ENCODE assay signal across 9 cellular contexts in the genomic region with DNA sequence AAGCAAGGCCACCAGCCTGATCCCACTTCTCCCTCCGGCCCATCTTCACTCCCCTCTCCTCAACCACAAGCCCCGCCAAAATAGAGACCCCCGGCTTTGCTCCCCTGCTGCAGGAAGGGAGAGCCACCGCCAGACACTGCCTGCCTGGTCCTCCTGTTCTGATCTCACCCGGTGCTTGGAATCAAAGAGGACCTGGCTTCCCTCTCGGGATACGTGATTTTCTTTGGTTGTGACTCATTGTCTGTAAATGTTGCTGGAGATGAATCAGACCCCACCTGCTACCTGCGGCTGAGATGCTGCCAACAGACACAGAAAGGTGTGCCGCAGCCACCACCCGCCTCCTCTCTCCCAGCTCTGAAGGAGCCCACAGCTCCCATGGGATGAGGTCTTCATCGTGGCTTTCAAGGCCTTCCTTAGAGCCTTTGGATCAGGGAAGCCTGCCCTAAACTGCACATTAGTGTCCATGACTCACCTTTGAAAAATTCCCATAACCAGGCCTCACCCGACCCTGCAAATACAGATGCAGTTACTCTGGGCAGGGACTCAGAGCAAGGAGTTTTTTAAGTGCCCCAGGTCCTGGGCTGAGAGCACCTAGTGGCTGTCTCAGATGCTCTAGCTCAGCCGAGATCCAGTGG.
DNase-seq lines count a peak whose midpoint lies in the region; ATAC-seq and TF ChIP-seq lines count a peak whose summit lies in the region.
"Had no signal": no experiment of that assay in that cellular context is flagged by ENCODE, and none has a peak within 500 bp of the region (broad histone marks: within the 10 kb centered on the region; RNA-seq: fewer than 3 reads in every experiment).

No MANE protein-coding gene starts in this region.

- H3K27me3 Mint-ChIP-seq in chondrocyte (ENCODE audit: low read depth) (no peaks in the 10 kb centered on the region), nephron (ENCODE audit: low read depth) (peaks cover 4% of the 10 kb centered on the region)
- H3K27me3 Mint-ChIP-seq in CD4-positive, alpha-beta T cell: peaks cover 37% of the 10 kb centered on the region

- peak overlapping the region; percentile 94 for H3K27ac Mint-ChIP-seq in chondrocyte (ENCODE audit: unreplicated experiment)
- H3K27ac Mint-ChIP-seq in nephron: peak overlapping the region; percentile 32 to 90 (median 57)
- no peak overlapping the region for H3K27ac Mint-ChIP-seq in CD4-positive, alpha-beta T cell

- WGBS in HUES64: 57% methylated on average over 13 of the region's 13 CpGs

- H3K4me3 ChIP-seq in AG10803 (ENCODE audit: low read length): no peak overlapping the region
- no peak overlapping the region for H3K4me3 ChIP-seq in HUES64 (ENCODE audit: low read length)

- no peaks in the 10 kb centered on the region for H3K36me3 ChIP-seq in HUES64 (ENCODE audit: insufficient read depth, low read length)

- no peak for ATAC-seq in CD4-positive, alpha-beta T cell (ENCODE audit: poor library complexity)
- no peak for ATAC-seq in GM18502 (IDR thresholded peaks at IDR 0.05; ENCODE audit: poor library complexity, unreplicated experiment)

- peaks cover 37% of the 10 kb centered on the region for H3K4me1 ChIP-seq in HUES64 (ENCODE audit: insufficient read depth, low read length)

- POLR2A ChIA-PET in CD4-positive, alpha-beta T cell (lab: Charles Lee): no interaction called here

- no peaks in the 10 kb centered on the region for H3K9me3 ChIP-seq in HUES64 (ENCODE audit: insufficient read depth, low read depth, low read length)
- H3K9me3 ChIP-seq in CD4-positive, alpha-beta T cell (ENCODE audit: control insufficient read depth, low read length): no peaks in the 10 kb centered on the region

- H3K27ac ChIP-seq in HUES64 (ENCODE audit: low read depth, low read length): peak overlapping the region; percentile 21; the same call in 1 of the 2 replicates
- no peak overlapping the region for H3K27ac ChIP-seq in CD4-positive, alpha-beta T cell (ENCODE audit: low read depth, low read length)

- H3K4me3 Mint-ChIP-seq in chondrocyte (ENCODE audit: unreplicated experiment) (peak overlapping the region; percentile 2), nephron (no peak overlapping the region)
- no peak overlapping the region for H3K4me3 Mint-ChIP-seq in CD4-positive, alpha-beta T cell

- H3K27me3 ChIP-seq in HUES64 (ENCODE audit: insufficient read depth, low read length): no peaks in the 10 kb centered on the region
- H3K27me3 ChIP-seq in CD4-positive, alpha-beta T cell (ENCODE audit: control insufficient read depth, insufficient read depth, low read length): no peaks in the 10 kb centered on the region

- H3K36me3 Mint-ChIP-seq in chondrocyte (ENCODE audit: low read depth): no peaks in the 10 kb centered on the region
- H3K36me3 Mint-ChIP-seq in nephron (ENCODE audit: low read depth): no peaks in the 10 kb centered on the region
- no peaks in the 10 kb centered on the region for H3K36me3 Mint-ChIP-seq in CD4-positive, alpha-beta T cell (ENCODE audit: low read depth)

- intact Hi-C loops in CD4-positive, alpha-beta T cell (cut with DNase I, micrococcal nuclease): no loop called here

- no peak overlapping the region; the same call in 1 of the 2 replicates for H3K9ac ChIP-seq in HUES64 (ENCODE audit: low read depth, low read length)

- CTCF ChIA-PET in CD4-positive, alpha-beta T cell (lab: Charles Lee): no interaction called here

- peaks cover 4% of the 10 kb centered on the region for H3K9me3 Mint-ChIP-seq in chondrocyte (ENCODE audit: low read depth)
- peaks cover 2% of the 10 kb centered on the region for H3K9me3 Mint-ChIP-seq in nephron
- H3K9me3 Mint-ChIP-seq in CD4-positive, alpha-beta T cell: no peaks in the 10 kb centered on the region

- H3K4me1 Mint-ChIP-seq in chondrocyte (ENCODE audit: low read depth): peaks cover 69% of the 10 kb centered on the region
- peaks cover 28% of the 10 kb centered on the region for H3K4me1 Mint-ChIP-seq in nephron
- no peaks in the 10 kb centered on the region for H3K4me1 Mint-ChIP-seq in CD4-positive, alpha-beta T cell (ENCODE audit: low read depth)

- DNase-seq in AG10803 (ENCODE audit: low read depth) (peak; percentile 87), chondrocyte (ENCODE audit: low spot score) (no peak), NCI-H187 treated with DMSO at 0.1 percent for 48 hours (lab: John Stamatoyannopoulos, UW) (no peak), cortex of kidney (lab: John Stamatoyannopoulos, UW) (no peak)
- DNase-seq in CD4-positive, alpha-beta T cell: no peak
- DNase-seq: KG1 had no signal

- TF ChIP-seq CTCF in AG10803 (conservative IDR thresholded peaks at IDR 0.05; ENCODE audit: low read length) (peak; percentile 35), chondrocyte (IDR thresholded peaks at IDR 0.05) (peak; percentile 39), nephron (IDR thresholded peaks at IDR 0.05; ENCODE audit: unreplicated experiment in 3 of 3) (no peak)
- no peak for TF ChIP-seq CTCF in CD4-positive, alpha-beta T cell (IDR thresholded peaks at IDR 0.05)

Comparison
In these comparisons a context has a peak if more than half of its experiments do, and no peak if none do; other contexts are left out.
1. CTCF ChIP-seq: peak in AG10803 (single experiment) and chondrocyte (single experiment); none in nephron (0 of 3) and CD4-positive, alpha-beta T cell (single experiment).